In genomic region chr7:22726849-22727792, GRCh38 we compare ENCODE assay signal across 8 cellular contexts. TPM values are rescaled to one million over a fixed set of nuclear protein-coding genes. Genes with fewer than 3 reads are reported as not detected.
A peak's percentile ranks its signal among the peaks of the same experiment; 100 is the strongest.
DNase-seq lines count a peak whose midpoint lies in the region; ATAC-seq and TF ChIP-seq lines count a peak whose summit lies in the region.

IL6 (plus strand) TSS chr7:22727200; CDS start chr7:22727263, 63 bp downstream.

- BruUV-seq in A673 (replicated peaks; lab: Mats Ljungman, UMichigan): no TSS peak

- POLR2A ChIA-PET in A673 (lab: Charles Lee; ENCODE audit: low non-redundant PET): interaction anchor here (0.6 kb wide), 1 partner anchor 95 kb away, joined by 6 read pairs; the partner anchor contains the start of gene TOMM7

- H4K20me1 ChIP-seq in GM23248 (ENCODE audit: insufficient read depth): no peaks in the 10 kb centered on the region

- intact Hi-C loops in A673 (cut with micrococcal nuclease; ENCODE audit: unreplicated experiment) (loop anchor here (1.0 kb wide), 1 partner anchor 167 kb away; no protein-coding TSS in a partner anchor), Right ventricle myocardium superior (cut with DNase I) (loop anchor here (2.0 to 10.0 kb wide), 3 partner anchors 150 to 328 kb away; no protein-coding TSS in a partner anchor)

- ATAC-seq in Right ventricle myocardium superior (ENCODE audit: poor library complexity) (peak; percentile 95), HG02798 (IDR thresholded peaks at IDR 0.05; ENCODE audit: poor library complexity, unreplicated experiment) (no peak), GM18861 (IDR thresholded peaks at IDR 0.05; ENCODE audit: unreplicated experiment) (no peak)

- peaks cover 18% of the 10 kb centered on the region for H3K4me1 ChIP-seq in A673 (ENCODE audit: insufficient read depth, low read length, poor library complexity, severe bottlenecking)
- peaks cover 59% of the 10 kb centered on the region for H3K4me1 ChIP-seq in GM23248 (ENCODE audit: insufficient read depth)
- peaks cover 50% of the 10 kb centered on the region for H3K4me1 ChIP-seq in adipocyte (ENCODE audit: control insufficient read depth, insufficient read depth, low read length)

- peak within 1 kb of the TSS; percentile 26 for H2AFZ ChIP-seq in GM23248

- H3K9me3 Mint-ChIP-seq in osteocyte (ENCODE audit: unreplicated experiment): no peaks in the 10 kb centered on the region

- in situ Hi-C loops in GM23248 (cut with MboI): loop anchor here (5.0 to 10.0 kb wide), 2 partner anchors 155 to 328 kb away; no protein-coding TSS in a partner anchor

- peak; percentile 83 for DNase-seq in A673 (ENCODE audit: low spot score)
- peak; percentile 97 for DNase-seq in GM23248
- peak; percentile 94 for DNase-seq in NCI-H69 (lab: John Stamatoyannopoulos, UW)
- peak; percentile 96 for DNase-seq in adipocyte (ENCODE audit: low read depth)
- peak; percentile 92 for DNase-seq in Right ventricle myocardium superior
- DNase-seq in osteocyte (ENCODE audit: extremely low spot score, unreplicated experiment): peak; percentile 96

- H3K4me3 ChIP-seq in A673 (ENCODE audit: low read depth, low read length, poor library complexity, severe bottlenecking) (peak within 1 kb of the TSS; percentile 31), GM23248 (peak within 1 kb of the TSS; percentile 78), adipocyte (ENCODE audit: low read length) (peak within 1 kb of the TSS; percentile 88)

- H3K36me3 ChIP-seq in A673 (ENCODE audit: insufficient read depth, low read length, poor library complexity, severe bottlenecking) (no peaks in the 10 kb centered on the region), GM23248 (ENCODE audit: low read depth) (peaks cover 22% of the 10 kb centered on the region; the same call in 1 of the 2 replicates), adipocyte (ENCODE audit: control insufficient read depth, insufficient read depth, low read length, severe bottlenecking) (peaks cover 23% of the 10 kb centered on the region)

- CTCF ChIA-PET in A673 (lab: Charles Lee): interaction anchor here (0.5 to 1.2 kb wide), 4 partner anchors 141 to 454 kb away, joined by 3 to 7 read pairs (median 4); partner anchors contain the start of gene NUP42

- H3K9ac ChIP-seq in GM23248 (peak within 1 kb of the TSS; percentile 89), adipocyte (ENCODE audit: low read length) (peak within 1 kb of the TSS; percentile 95)

- H3K27ac ChIP-seq in A673 (ENCODE audit: low read depth, low read length, poor library complexity, severe bottlenecking) (no peak within 1 kb of the TSS), GM23248 (peak within 1 kb of the TSS; percentile 94)

- no peaks in the 10 kb centered on the region for H3K9me2 ChIP-seq in GM23248 (ENCODE audit: insufficient read depth)

- peak within 1 kb of the TSS; percentile 79 for H3K4me2 ChIP-seq in GM23248 (ENCODE audit: unreplicated experiment)

- no peaks in the 10 kb centered on the region for H3K36me3 Mint-ChIP-seq in osteocyte (ENCODE audit: unreplicated experiment)

- WGBS in GM23248 (ENCODE audit: low coverage in 1 of 2, low lambda C conversion rate in 2 of 2, missing lambda C conversion rate in 2 of 2), 2 experiments: 13 to 14% methylated on average over 31 of the region's 31 CpGs

- H3K4me3 Mint-ChIP-seq in osteocyte (ENCODE audit: unreplicated experiment): peak within 1 kb of the TSS; percentile 72

- peaks cover 23% of the 10 kb centered on the region for H3K79me2 ChIP-seq in GM23248 (ENCODE audit: insufficient read depth)

- H3K27me3 Mint-ChIP-seq in osteocyte (ENCODE audit: unreplicated experiment): no peaks in the 10 kb centered on the region

- peaks cover 60% of the 10 kb centered on the region for H3F3A ChIP-seq in GM23248 (ENCODE audit: insufficient read depth)

- peaks cover 58% of the 10 kb centered on the region for H3K4me1 Mint-ChIP-seq in osteocyte (ENCODE audit: unreplicated experiment)

- H3K27ac Mint-ChIP-seq in osteocyte (ENCODE audit: unreplicated experiment): peak within 1 kb of the TSS; percentile 97

- no peaks in the 10 kb centered on the region for H3K9me3 ChIP-seq in A673 (ENCODE audit: low read depth, low read length, poor library complexity, severe bottlenecking)
- H3K9me3 ChIP-seq in GM23248 (ENCODE audit: low read depth): no peaks in the 10 kb centered on the region
- no peaks in the 10 kb centered on the region for H3K9me3 ChIP-seq in adipocyte (ENCODE audit: control insufficient read depth, low read length)

- H3K27me3 ChIP-seq in A673 (replicated peaks; ENCODE audit: insufficient read depth, low read depth, low read length, poor library complexity) (no peaks in the 10 kb centered on the region), GM23248 (replicated peaks; ENCODE audit: insufficient read depth) (no peaks in the 10 kb centered on the region), adipocyte (replicated peaks; ENCODE audit: control insufficient read depth, insufficient read depth, low read length) (no peaks in the 10 kb centered on the region)

- TF ChIP-seq CTCF in A673 (conservative IDR thresholded peaks at IDR 0.05; ENCODE audit: low read depth, low read length): no peak
- TF ChIP-seq CTCF in osteocyte (IDR thresholded peaks at IDR 0.05): no peak

RNA-seq across cellular contexts. Expression of gene IL6, which starts in this region (rescaled TPM):
- total RNA-seq in A673 (2021) (not detected in 2 replicates), Right ventricle myocardium superior (1.0 TPM), osteocyte (not detected in 2 replicates)
- 15.3 and 18.7 TPM in 2 replicates for total RNA-seq in GM23248 (2014; rRNA removed; shearing (Covaris generic))
- 29.0 and 30.6 TPM in 2 replicates for polyA plus RNA-seq in GM23248 (2016; fragmentation: Nextera tagmentation; extraction: Ambion mirVana)

Comparison
In these comparisons a context has a peak if more than half of its experiments do, and no peak if none do; other contexts are left out.
1. Peak in DNase-seq and H3K4me3 ChIP-seq in A673; RNA of the gene not detected or under 1 TPM.
2. Peak in DNase-seq in osteocyte; RNA of the gene not detected or under 1 TPM.
3. H3K4me3 ChIP-seq: peak in every context shown above with its lines; median percentile 88 in adipocyte; 78 in GM23248; 31 in A673.